Comparison of ENCODE assay signal across 13 cellular contexts in the genomic region with DNA sequence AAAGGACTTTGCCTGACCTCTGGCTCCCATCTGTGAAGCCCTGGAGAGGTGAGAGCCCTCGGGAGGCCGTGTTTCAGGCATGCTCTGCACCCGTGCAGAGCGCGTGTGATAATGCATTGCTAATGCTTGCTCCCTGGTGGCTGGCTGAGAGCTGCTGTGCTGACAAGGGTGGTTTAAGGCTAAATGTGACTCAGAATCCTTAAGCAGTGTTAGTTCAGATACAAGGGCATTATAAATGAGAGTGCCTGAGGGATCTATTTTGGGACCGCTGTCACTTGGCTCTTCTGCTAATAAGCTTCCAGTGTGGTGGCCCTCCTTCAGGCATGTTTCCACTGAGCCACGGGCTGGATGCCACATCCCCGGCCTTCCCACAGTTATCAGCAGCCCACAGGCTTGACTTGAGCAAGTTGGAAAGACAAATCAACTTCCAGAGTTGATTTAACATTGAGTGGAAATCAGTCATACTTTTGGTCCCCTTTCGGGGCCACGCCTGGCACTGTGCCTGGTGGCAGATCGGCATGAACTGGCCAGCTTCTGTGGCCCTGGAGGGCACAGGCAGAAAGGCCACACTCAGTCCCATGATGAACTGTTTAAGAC. TPM values are rescaled to one million over a fixed set of nuclear protein-coding genes. Genes with fewer than 3 reads are reported as not detected.
DNase-seq lines count a peak whose midpoint lies in the region; ATAC-seq and TF ChIP-seq lines count a peak whose summit lies in the region.
"Had no signal": no experiment of that assay in that cellular context is flagged by ENCODE, and none has a peak within 500 bp of the region (broad histone marks: within the 10 kb centered on the region; RNA-seq: fewer than 3 reads in every experiment).

No MANE protein-coding gene starts in this region.

- H3K27ac ChIP-seq in aorta (ENCODE audit: low read depth in 1 of 2, low read length in 2 of 2), result no peak overlapping the region
- peak overlapping the region in 1 of 5 donors; percentile 44 for H3K27ac ChIP-seq in stomach
- H3K27ac ChIP-seq: esophagus muscularis mucosa had no signal

- no peak for DNase-seq in natural killer cell treated with Interleukin-12 subunit alpha and Interleukin-12 subunit beta and Interleukin-15 and Interleukin-18, amount 100 ng/mL, for 72 hours (ENCODE audit: low spot score)
- no peak for DNase-seq in natural killer cell
- peak; percentile 68 for DNase-seq in cerebellum (ENCODE audit: low spot score)
- peak; percentile 52 for DNase-seq in kidney tubule cell (ENCODE audit: low spot score)
- peak; percentile 55 to 79 for DNase-seq in aorta
- no peak for DNase-seq in stomach
- no peak for DNase-seq in left lobe of liver (ENCODE audit: low spot score)
- DNase-seq in NCI-H510A treated with DMSO at 0.1 percent for 48 hours (lab: John Stamatoyannopoulos, UW), result no peak
- DNase-seq: activated CD8-positive, alpha-beta memory T cell treated with anti-CD3 and anti-CD28 coated beads, Interleukin-2, amount 10 ng/mL, durations not matched to agents 7 days and 5 days had no signal

- TF ChIP-seq CTCF in natural killer cell (IDR thresholded peaks at IDR 0.05) (no peak), stomach (IDR thresholded peaks at IDR 0.05) (no peak)

- peak overlapping the region; percentile 45 for H3K4me3 Mint-ChIP-seq in natural killer cell treated with Interleukin-12 subunit alpha and Interleukin-12 subunit beta and Interleukin-15 and Interleukin-18, amount 100 ng/mL, for 72 hours
- no peak overlapping the region for H3K4me3 Mint-ChIP-seq in natural killer cell
- H3K4me3 Mint-ChIP-seq: activated CD8-positive, alpha-beta memory T cell treated with anti-CD3 and anti-CD28 coated beads, Interleukin-2, amount 10 ng/mL, durations not matched to agents 7 days and 5 days had no signal

- H3K9me3 Mint-ChIP-seq in natural killer cell treated with Interleukin-12 subunit alpha and Interleukin-12 subunit beta and Interleukin-15 and Interleukin-18, amount 100 ng/mL, for 72 hours, result peaks cover 3% of the 10 kb centered on the region
- H3K9me3 Mint-ChIP-seq in natural killer cell, result no peaks in the 10 kb centered on the region

- H3K4me3 ChIP-seq in aorta (ENCODE audit: low read length in 2 of 2) (no peak overlapping the region), stomach (no peak overlapping the region)
- H3K4me3 ChIP-seq: ascending aorta, esophagus muscularis mucosa had no signal

- H3K4me1 ChIP-seq in aorta (ENCODE audit: control insufficient read depth in 1 of 2, insufficient read depth in 2 of 2, low read length in 2 of 2) (no peaks in the 10 kb centered on the region), stomach (peaks cover 0 to 27% (median 6%) of the 10 kb centered on the region in 4 donors)

- peaks cover 20 to 25% of the 10 kb centered on the region in 2 donors for H3K4me1 Mint-ChIP-seq in natural killer cell treated with Interleukin-12 subunit alpha and Interleukin-12 subunit beta and Interleukin-15 and Interleukin-18, amount 100 ng/mL, for 72 hours (ENCODE audit: low read depth in 2 of 2)
- peaks cover 20 to 32% of the 10 kb centered on the region in 2 donors for H3K4me1 Mint-ChIP-seq in natural killer cell

- H3K36me3 Mint-ChIP-seq in natural killer cell treated with Interleukin-12 subunit alpha and Interleukin-12 subunit beta and Interleukin-15 and Interleukin-18, amount 100 ng/mL, for 72 hours, result peaks cover 13% of the 10 kb centered on the region
- peaks cover 11% of the 10 kb centered on the region for H3K36me3 Mint-ChIP-seq in natural killer cell

- TF ChIP-seq POLR2A in stomach (IDR thresholded peaks at IDR 0.05), result no peak

- no peaks in the 10 kb centered on the region for H3K27me3 Mint-ChIP-seq in natural killer cell treated with Interleukin-12 subunit alpha and Interleukin-12 subunit beta and Interleukin-15 and Interleukin-18, amount 100 ng/mL, for 72 hours
- H3K27me3 Mint-ChIP-seq in natural killer cell (ENCODE audit: low read depth in 2 of 2), result no peaks in the 10 kb centered on the region
- H3K27me3 Mint-ChIP-seq: activated CD8-positive, alpha-beta memory T cell treated with anti-CD3 and anti-CD28 coated beads, Interleukin-2, amount 10 ng/mL, durations not matched to agents 7 days and 5 days had no signal

- H3K27me3 ChIP-seq in aorta (ENCODE audit: control insufficient read depth in 1 of 2, insufficient read depth in 2 of 2, low read length in 1 of 2) (no peaks in the 10 kb centered on the region), stomach (peaks cover 0 to 7% (median 0%) of the 10 kb centered on the region in 3 donors)
- H3K27me3 ChIP-seq: ascending aorta, esophagus muscularis mucosa had no signal

- H3K36me3 ChIP-seq in aorta (ENCODE audit: control insufficient read depth in 1 of 2, insufficient read depth in 2 of 2, low read length in 1 of 2) (no peaks in the 10 kb centered on the region), stomach (no peaks in the 10 kb centered on the region)
- H3K36me3 ChIP-seq: ascending aorta, esophagus muscularis mucosa had no signal

- H3K9me3 ChIP-seq in aorta (ENCODE audit: control insufficient read depth, low read length), result no peaks in the 10 kb centered on the region
- no peaks in the 10 kb centered on the region for H3K9me3 ChIP-seq in stomach
- H3K9me3 ChIP-seq: ascending aorta, esophagus muscularis mucosa had no signal

- ATAC-seq in natural killer cell treated with Interleukin-12 subunit alpha and Interleukin-12 subunit beta and Interleukin-15 and Interleukin-18, amount 100 ng/mL, for 72 hours, result no peak
- ATAC-seq in natural killer cell (no peak), aorta (ENCODE audit: low FRiP score) (peak; percentile 70), left lobe of liver (no peak)
- ATAC-seq: activated CD8-positive, alpha-beta memory T cell treated with anti-CD3 and anti-CD28 coated beads, Interleukin-2, amount 10 ng/mL, durations not matched to agents 7 days and 5 days; HCT116 had no signal

- intact Hi-C loops in natural killer cell (cut with micrococcal nuclease) (no loop called here), aorta (cut with DNase I) (no loop called here), stomach (cut with DNase I; ENCODE audit: low total_unique reads) (no loop called here)

- H3K27ac Mint-ChIP-seq in natural killer cell treated with Interleukin-12 subunit alpha and Interleukin-12 subunit beta and Interleukin-15 and Interleukin-18, amount 100 ng/mL, for 72 hours, result peak overlapping the region in 1 of 2 donors; percentile 68
- H3K27ac Mint-ChIP-seq in natural killer cell, result no peak overlapping the region

- no peak for TF ChIP-seq EP300 in stomach (IDR thresholded peaks at IDR 0.05)

- WGBS in aorta, 2 donors, result 8% methylated on average over 11 of the region's 11 CpGs
- WGBS in stomach, 5 donors, result 46 to 59% (median 50%) methylated on average over 11 of the region's 11 CpGs

RNA-seq across cellular contexts. Expression of a gene that starts 17.0 kb away (rescaled TPM):
- 100 to 1,000 TPM in 1 of 2 donors, 10 to 100 TPM in 1; 49.8 to 173 TPM for total RNA-seq in natural killer cell treated with Interleukin-12 subunit alpha and Interleukin-12 subunit beta and Interleukin-15 and Interleukin-18, amount 100 ng/mL, for 72 hours
- total RNA-seq in natural killer cell (100 to 1,000 TPM in 2 of 3 donors, 10 to 100 TPM in 1; 83.9 to 150 (median 114) TPM), cerebellum (2.8 TPM), aorta (10 to 100 TPM; 31.6 to 37.7 TPM), stomach (1 to 10 TPM; 1.3 to 9.5 (median 2.9) TPM), left lobe of liver (1.5 TPM)
- polyA plus RNA-seq in aorta (10 to 100 TPM in 1 of 2 donors, 1 to 10 TPM in 1; 7.1 to 35.4 TPM), stomach (10 to 100 TPM in 2 of 3 donors, 1 to 10 TPM in 1; 7.4 to 36.4 (median 30.2) TPM)
- total RNA-seq: lung microvascular endothelial cell had no signal

Comparison
In these comparisons a context has a peak if more than half of its experiments do, and no peak if none do; other contexts are left out.
1. DNase-seq: peak in cerebellum (single experiment), kidney tubule cell (single experiment) and aorta (2 of 2); none in natural killer cell treated with Interleukin-12 subunit alpha and Interleukin-12 subunit beta and Interleukin-15 and Interleukin-18, amount 100 ng/mL, for 72 hours (single experiment), natural killer cell (single experiment), stomach (single experiment), left lobe of liver (single experiment) and NCI-H510A treated with DMSO at 0.1 percent for 48 hours (single experiment).